Comparison of ENCODE assay signal across 23 cellular contexts in genomic region chr21:41977034-41977950, GRCh38.
"Had no signal": no experiment of that assay in that cellular context is flagged by ENCODE, and none has a peak within 500 bp of the region (broad histone marks: within the 10 kb centered on the region; RNA-seq: fewer than 3 reads in every experiment).

No MANE protein-coding gene starts in this region.

- FAIRE-seq: astrocyte, endothelial cell of umbilical vein, urothelium cell line had no signal

- H3K4me2 ChIP-seq: neural progenitor cell had no signal

- DNase-seq: activated B cell treated with CpG ODN at 0.5 μM for 24 hours; activated CD4-positive, alpha-beta T cell treated with anti-CD3 and anti-CD28 coated beads, Interleukin-2, amount 50 U/mL, for 1 hour; activated CD8-positive, alpha-beta T cell treated with anti-CD3 and anti-CD28 coated beads for 36 hours; activated gamma-delta T cell treated with Interleukin-2 at 50 U/mL for 16 hours; activated naive CD4-positive, alpha-beta T cell treated with anti-CD3 and anti-CD28 coated beads, Interleukin-2, amount 50 U/mL, for 16 hours; activated T-cell treated with anti-CD3 and anti-CD28 coated beads, Interleukin-2, amount 50 U/mL, for 4 hours; amniotic stem cell; brain microvascular endothelial cell; foreskin keratinocyte; left colon; natural killer cell; occipital lobe; stimulated activated CD4-positive, alpha-beta T cell treated with anti-CD3 and anti-CD28 coated beads, Interleukin-2, amount 100 ng/mL, for 48 hours; stimulated activated naive CD4-positive, alpha-beta T cell treated with Interleukin-2 at 50 U/mL for 16 hours; testis; transverse colon had no signal

- H3K4me1 ChIP-seq: neural progenitor cell, right lobe of liver, testis had no signal

- H2AFZ ChIP-seq: neural progenitor cell had no signal

- ATAC-seq: activated CD8-positive, alpha-beta T cell treated with anti-CD3 and anti-CD28 coated beads for 36 hours; activated T-cell treated with anti-CD3 and anti-CD28 coated beads, Interleukin-2, amount 50 U/mL, for 4 hours; activated T-helper 17 cell treated with anti-CD3 and anti-CD28 coated beads, Interleukin-2, amount 50 U/mL, for 72 hours; foreskin keratinocyte; heart left ventricle; left colon; natural killer cell; right lobe of liver had no signal

- H3K9me3 ChIP-seq: right lobe of liver, testis had no signal

- H3K27ac ChIP-seq: brain microvascular endothelial cell, foreskin keratinocyte, heart left ventricle, neural progenitor cell, right lobe of liver, testis, transverse colon had no signal

- H3K36me3 ChIP-seq: brain microvascular endothelial cell, heart left ventricle, neural progenitor cell, right lobe of liver, transverse colon had no signal

- H3K4me3 ChIP-seq: heart left ventricle, neural progenitor cell, right lobe of liver, testis, transverse colon had no signal

- H3K27me3 ChIP-seq: brain microvascular endothelial cell, foreskin keratinocyte, heart left ventricle, neural progenitor cell, right lobe of liver, testis, transverse colon had no signal
